In the genomic region with DNA sequence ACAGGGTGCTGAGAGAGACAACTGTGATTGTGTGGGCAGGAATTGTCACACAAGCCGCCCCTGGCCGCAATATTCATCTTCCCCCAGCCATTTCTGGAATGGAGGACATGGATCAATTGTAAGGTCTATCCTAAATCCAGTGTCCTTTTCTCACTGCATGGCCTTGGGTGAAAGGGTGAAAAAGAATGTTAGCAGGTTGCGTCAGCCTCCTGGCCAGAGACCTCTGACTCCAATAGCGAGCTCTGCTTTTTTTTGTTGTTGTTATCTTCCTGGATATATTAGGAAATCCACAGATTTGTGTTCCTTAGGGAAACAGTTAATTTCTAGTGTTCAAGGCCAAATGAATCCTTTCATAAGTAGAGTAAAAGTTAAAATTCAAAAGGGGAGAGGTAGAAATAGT, we compare ENCODE assay signal across 2 cellular contexts.
TF ChIP-seq lines count a peak whose summit lies in the region.

No MANE protein-coding gene starts in this region.

TF ChIP-seq in K562, 482 proteins besides CTCF, POLR2A, EP300 and RAD21:
- TF ChIP-seq, protein P1, sequence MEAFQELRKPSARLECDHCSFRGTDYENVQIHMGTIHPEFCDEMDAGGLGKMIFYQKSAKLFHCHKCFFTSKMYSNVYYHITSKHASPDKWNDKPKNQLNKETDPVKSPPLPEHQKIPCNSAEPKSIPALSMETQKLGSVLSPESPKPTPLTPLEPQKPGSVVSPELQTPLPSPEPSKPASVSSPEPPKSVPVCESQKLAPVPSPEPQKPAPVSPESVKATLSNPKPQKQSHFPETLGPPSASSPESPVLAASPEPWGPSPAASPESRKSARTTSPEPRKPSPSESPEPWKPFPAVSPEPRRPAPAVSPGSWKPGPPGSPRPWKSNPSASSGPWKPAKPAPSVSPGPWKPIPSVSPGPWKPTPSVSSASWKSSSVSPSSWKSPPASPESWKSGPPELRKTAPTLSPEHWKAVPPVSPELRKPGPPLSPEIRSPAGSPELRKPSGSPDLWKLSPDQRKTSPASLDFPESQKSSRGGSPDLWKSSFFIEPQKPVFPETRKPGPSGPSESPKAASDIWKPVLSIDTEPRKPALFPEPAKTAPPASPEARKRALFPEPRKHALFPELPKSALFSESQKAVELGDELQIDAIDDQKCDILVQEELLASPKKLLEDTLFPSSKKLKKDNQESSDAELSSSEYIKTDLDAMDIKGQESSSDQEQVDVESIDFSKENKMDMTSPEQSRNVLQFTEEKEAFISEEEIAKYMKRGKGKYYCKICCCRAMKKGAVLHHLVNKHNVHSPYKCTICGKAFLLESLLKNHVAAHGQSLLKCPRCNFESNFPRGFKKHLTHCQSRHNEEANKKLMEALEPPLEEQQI (IDR thresholded peaks at IDR 0.05) = no peak
- no peak for TF ChIP-seq ZNF217 (CRISPR knock-in tag; IDR thresholded peaks at IDR 0.05)
- no peak for TF ChIP-seq MCM5 (IDR thresholded peaks at IDR 0.05; ENCODE audit: low read depth)
- TF ChIP-seq, protein P2, sequence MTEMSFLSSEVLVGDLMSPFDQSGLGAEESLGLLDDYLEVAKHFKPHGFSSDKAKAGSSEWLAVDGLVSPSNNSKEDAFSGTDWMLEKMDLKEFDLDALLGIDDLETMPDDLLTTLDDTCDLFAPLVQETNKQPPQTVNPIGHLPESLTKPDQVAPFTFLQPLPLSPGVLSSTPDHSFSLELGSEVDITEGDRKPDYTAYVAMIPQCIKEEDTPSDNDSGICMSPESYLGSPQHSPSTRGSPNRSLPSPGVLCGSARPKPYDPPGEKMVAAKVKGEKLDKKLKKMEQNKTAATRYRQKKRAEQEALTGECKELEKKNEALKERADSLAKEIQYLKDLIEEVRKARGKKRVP (CRISPR knock-in tag; IDR thresholded peaks at IDR 0.05) = 0 out of 2 replicates have a peak, but pooled peaks have one; percentile 15
- TF ChIP-seq, protein P3, sequence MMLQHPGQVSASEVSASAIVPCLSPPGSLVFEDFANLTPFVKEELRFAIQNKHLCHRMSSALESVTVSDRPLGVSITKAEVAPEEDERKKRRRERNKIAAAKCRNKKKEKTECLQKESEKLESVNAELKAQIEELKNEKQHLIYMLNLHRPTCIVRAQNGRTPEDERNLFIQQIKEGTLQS (IDR thresholded peaks at IDR 0.05) = peak; percentile 54; the same call in 1 of the 2 replicates
- TF ChIP-seq, protein P3 (CRISPR knock-in tag; conservative IDR thresholded peaks at IDR 0.05) = no peak
- TF ChIP-seq NFYB (IDR thresholded peaks at IDR 0.05; ENCODE audit: extremely low read depth, insufficient read length) = no peak
- no peak for TF ChIP-seq PRMT5 (CRISPR knock-in tag; IDR thresholded peaks at IDR 0.05)
- TF ChIP-seq HDAC1 (IDR thresholded peaks at IDR 0.05) = no peak
- TF ChIP-seq NR2C1 (IDR thresholded peaks at IDR 0.05) = no peak
- 0 out of 2 replicates have a peak, but pooled peaks have one; percentile 11 for TF ChIP-seq NR2C1 (tag; IDR thresholded peaks at IDR 0.05)
- no peak for TF ChIP-seq TBL1XR1 (IDR thresholded peaks at IDR 0.05; ENCODE audit: low read length in 2 of 2)
- no peak for TF ChIP-seq CEBPG (CRISPR knock-in tag; IDR thresholded peaks at IDR 0.05)
- TF ChIP-seq CEBPG (tag; conservative IDR thresholded peaks at IDR 0.05 in 1 of 2, IDR thresholded peaks at IDR 0.05 in 1 of 2) = peak in 1 of 2 experiments; percentile 62; a peak in 1 of 4 replicates

TF ChIP-seq in liver, 16 proteins besides CTCF, POLR2A, EP300 and RAD21:
- TF ChIP-seq GABPA (IDR thresholded peaks at IDR 0.05 in 1 of 2, conservative IDR thresholded peaks at IDR 0.05 in 1 of 2) = no peak
- TF ChIP-seq HNF4A (conservative IDR thresholded peaks at IDR 0.05) = peak; percentile 58 to 60
- TF ChIP-seq, protein P4, sequence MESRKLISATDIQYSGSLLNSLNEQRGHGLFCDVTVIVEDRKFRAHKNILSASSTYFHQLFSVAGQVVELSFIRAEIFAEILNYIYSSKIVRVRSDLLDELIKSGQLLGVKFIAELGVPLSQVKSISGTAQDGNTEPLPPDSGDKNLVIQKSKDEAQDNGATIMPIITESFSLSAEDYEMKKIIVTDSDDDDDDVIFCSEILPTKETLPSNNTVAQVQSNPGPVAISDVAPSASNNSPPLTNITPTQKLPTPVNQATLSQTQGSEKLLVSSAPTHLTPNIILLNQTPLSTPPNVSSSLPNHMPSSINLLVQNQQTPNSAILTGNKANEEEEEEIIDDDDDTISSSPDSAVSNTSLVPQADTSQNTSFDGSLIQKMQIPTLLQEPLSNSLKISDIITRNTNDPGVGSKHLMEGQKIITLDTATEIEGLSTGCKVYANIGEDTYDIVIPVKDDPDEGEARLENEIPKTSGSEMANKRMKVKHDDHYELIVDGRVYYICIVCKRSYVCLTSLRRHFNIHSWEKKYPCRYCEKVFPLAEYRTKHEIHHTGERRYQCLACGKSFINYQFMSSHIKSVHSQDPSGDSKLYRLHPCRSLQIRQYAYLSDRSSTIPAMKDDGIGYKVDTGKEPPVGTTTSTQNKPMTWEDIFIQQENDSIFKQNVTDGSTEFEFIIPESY (IDR thresholded peaks at IDR 0.05) = no peak
- TF ChIP-seq EGR1 (IDR thresholded peaks at IDR 0.05; ENCODE audit: low read depth in 2 of 2) = no peak
- TF ChIP-seq FOXA2 (IDR thresholded peaks at IDR 0.05) = no peak
- TF ChIP-seq, protein P3 (IDR thresholded peaks at IDR 0.05) = peak; percentile 87
- no peak for TF ChIP-seq JUND (IDR thresholded peaks at IDR 0.05)
- peak; percentile 71 to 74 for TF ChIP-seq RXRA (IDR thresholded peaks at IDR 0.05)
- peak; percentile 74 for TF ChIP-seq SP1 (IDR thresholded peaks at IDR 0.05)
